In genomic region chr17:30343741-30344140, GRCh38 we compare ENCODE assay signal across 1 cellular context.
TF ChIP-seq lines count a peak whose summit lies in the region.

No MANE protein-coding gene starts in this region.

TF ChIP-seq in HepG2, 621 proteins besides CTCF, POLR2A, EP300 and RAD21:
- TF ChIP-seq SMAD1 (CRISPR knock-in tag; IDR thresholded peaks at IDR 0.05; ENCODE audit: borderline replicate concordance, low read depth), result no peak
- TF ChIP-seq MAFF (IDR thresholded peaks at IDR 0.05; ENCODE audit: low read depth, low read length), result no peak
- TF ChIP-seq ZNF660 (CRISPR knock-in tag; IDR thresholded peaks at IDR 0.05; ENCODE audit: borderline replicate concordance, low read depth), result no peak
- TF ChIP-seq CEBPG (CRISPR knock-in tag; IDR thresholded peaks at IDR 0.05), result no peak
- TF ChIP-seq ZNF605 (CRISPR knock-in tag; IDR thresholded peaks at IDR 0.05), result 0 out of 2 replicates have a peak, but pooled peaks have one; percentile 8
- no peak for TF ChIP-seq FLYWCH1 (CRISPR knock-in tag; IDR thresholded peaks at IDR 0.05)
- TF ChIP-seq YEATS4 (CRISPR knock-in tag; IDR thresholded peaks at IDR 0.05; ENCODE audit: borderline replicate concordance), result 0 out of 2 replicates have a peak, but pooled peaks have one; percentile 6
- peak; percentile 66 for TF ChIP-seq HNF4A (CRISPR knock-in tag; IDR thresholded peaks at IDR 0.05)
- TF ChIP-seq TCF12 (IDR thresholded peaks at IDR 0.05), result no peak
- no peak for TF ChIP-seq TCF12 (CRISPR knock-in tag; IDR thresholded peaks at IDR 0.05)
- no peak for TF ChIP-seq KLF16 (CRISPR knock-in tag; IDR thresholded peaks at IDR 0.05)
- TF ChIP-seq ZNF790 (CRISPR knock-in tag; IDR thresholded peaks at IDR 0.05; ENCODE audit: borderline replicate concordance), result no peak
- TF ChIP-seq ZNF740 (CRISPR knock-in tag; IDR thresholded peaks at IDR 0.05), result no peak
- no peak for TF ChIP-seq DPF2 (CRISPR knock-in tag; IDR thresholded peaks at IDR 0.05; ENCODE audit: borderline replicate concordance, low read depth)
- no peak for TF ChIP-seq MAF1 (CRISPR knock-in tag; IDR thresholded peaks at IDR 0.05; ENCODE audit: borderline replicate concordance)
- TF ChIP-seq CEBPB (IDR thresholded peaks at IDR 0.05; ENCODE audit: borderline replicate concordance, low read depth, low read length), result peak; percentile 10; the same call in 1 of the 2 replicates
- TF ChIP-seq KAT2B (IDR thresholded peaks at IDR 0.05; ENCODE audit: borderline replicate concordance, low read depth, low read length), result no peak
- no peak for TF ChIP-seq MYPOP (CRISPR knock-in tag; IDR thresholded peaks at IDR 0.05)
- 0 out of 2 replicates have a peak, but pooled peaks have one; percentile 14 for TF ChIP-seq ZMAT3 (CRISPR knock-in tag; conservative IDR thresholded peaks at IDR 0.05)
- TF ChIP-seq ZBTB7B (CRISPR knock-in tag; IDR thresholded peaks at IDR 0.05), result no peak
- peak; percentile 97 for TF ChIP-seq ZNF543 (CRISPR knock-in tag; IDR thresholded peaks at IDR 0.05)
